28 cellular contexts compared by ENCODE assay signal in genomic region chr11:11056749-11057471, GRCh38.
"Had no signal": no experiment of that assay in that cellular context is flagged by ENCODE, and none has a peak within 500 bp of the region (broad histone marks: within the 10 kb centered on the region; RNA-seq: fewer than 3 reads in every experiment).

No MANE protein-coding gene starts in this region.

- H3K27ac Mint-ChIP-seq: effector memory CD8-positive, alpha-beta T cell; mesothelial cell of epicardium; nephron progenitor cell; stimulated activated memory B cell treated with anti-CD40 and anti-IgM and Interleukin-4, amounts not matched to agents 10 μg/mL and 1 μg/mL and 100 μg/mL, for 72 hours had no signal

- H3K4me1 ChIP-seq: esophagus squamous epithelium, left lung, right atrium auricular region, spleen, tibial nerve, upper lobe of right lung, uterus had no signal

- H3K4me3 Mint-ChIP-seq: effector memory CD8-positive, alpha-beta T cell; mesothelial cell of epicardium; naive thymus-derived CD4-positive, alpha-beta T cell; nephron progenitor cell; stimulated activated memory B cell treated with anti-CD40 and anti-IgM and Interleukin-4, amounts not matched to agents 10 μg/mL and 1 μg/mL and 100 μg/mL, for 72 hours had no signal

- H3K4me3 ChIP-seq: esophagus squamous epithelium, left lung, mucosa of descending colon, ovary, right atrium auricular region, skin epidermis, spleen, thoracic aorta, tibial nerve, upper lobe of right lung, uterus had no signal

- H3K27me3 ChIP-seq: esophagus squamous epithelium, left lung, ovary, right atrium auricular region, tibial nerve, upper lobe of right lung, uterus had no signal

- DNase-seq: cerebellar nuclear complex; cortex of kidney; effector memory CD8-positive, alpha-beta T cell; erythroblast; esophagus squamous epithelium; head of caudate nucleus; hippocampal formation; left cardiac atrium; left lung; mesenchymal stem cell; mucosa of descending colon; naive thymus-derived CD4-positive, alpha-beta T cell; nephron progenitor cell; nucleus accumbens; ovary; spleen; stimulated activated CD4-positive, alpha-beta T cell treated with anti-CD3 and anti-CD28 coated beads, Interleukin-4, amount 100 ng/mL, for 4 hours; stimulated activated naive CD8-positive, alpha-beta T cell treated with anti-CD3 and anti-CD28 coated beads, Interleukin-15, Interleukin-2, amounts not matched to agents 100 U/mL and 50 U/mL, for 24 hours; substantia nigra; upper lobe of right lung; uterus had no signal

- H3K4me1 Mint-ChIP-seq: mesothelial cell of epicardium; naive thymus-derived CD4-positive, alpha-beta T cell; nephron progenitor cell; stimulated activated memory B cell treated with anti-CD40 and anti-IgM and Interleukin-4, amounts not matched to agents 10 μg/mL and 1 μg/mL and 100 μg/mL, for 72 hours had no signal

- ATAC-seq: effector memory CD8-positive, alpha-beta T cell; mucosa of descending colon; naive thymus-derived CD4-positive, alpha-beta T cell; sciatic nerve; stimulated activated memory B cell treated with anti-CD40 and anti-IgM and Interleukin-4, amounts not matched to agents 10 μg/mL and 1 μg/mL and 100 μg/mL, for 72 hours; stimulated activated naive CD8-positive, alpha-beta T cell treated with anti-CD3 and anti-CD28 coated beads, Interleukin-15, Interleukin-2, amounts not matched to agents 100 U/mL and 50 U/mL, for 24 hours; upper lobe of right lung had no signal

- H3K27ac ChIP-seq: esophagus squamous epithelium, left lung, ovary, right atrium auricular region, skin epidermis, spleen, thoracic aorta, tibial nerve, upper lobe of right lung had no signal

- H3K36me3 ChIP-seq: esophagus squamous epithelium, left lung, ovary, right atrium auricular region, spleen, thoracic aorta, tibial nerve, upper lobe of right lung, uterus had no signal

- H3K9me3 ChIP-seq: upper lobe of right lung, uterus had no signal
